ENCODE assay signal across 1 cellular context in genomic region chr14:51651388-51652167, GRCh38.
TF ChIP-seq lines count a peak whose summit lies in the region.

Gene FRMD6, plus strand, starts transcription at chr14:51651910. Its CDS starts 37,927 bp downstream, at chr14:51689837.

TF ChIP-seq in HepG2, 621 proteins besides CTCF, POLR2A, EP300 and RAD21 (continued from another document):
- TF ChIP-seq RXRA (CRISPR knock-in tag; IDR thresholded peaks at IDR 0.05) (peak; percentile 40; the same call in 1 of the 2 replicates), DMTF1 (CRISPR knock-in tag; IDR thresholded peaks at IDR 0.05) (no peak)
